20 cellular contexts compared by ENCODE assay signal in genomic region chr9:132516911-132517310, GRCh38.
"Had no signal": no experiment of that assay in that cellular context is flagged by ENCODE, and none has a peak within 500 bp of the region (broad histone marks: within the 10 kb centered on the region; RNA-seq: fewer than 3 reads in every experiment).

No MANE protein-coding gene starts in this region.

- H3K9ac ChIP-seq: parathyroid adenoma had no signal

- DNase-seq: activated B cell treated with CpG ODN at 0.5 μM for 24 hours; activated CD4-positive, alpha-beta memory T cell treated with anti-CD3 and anti-CD28 coated beads for 36 hours; activated CD4-positive, alpha-beta T cell treated with anti-CD3 and anti-CD28 coated beads for 4 hours; activated T-cell treated with anti-CD3 and anti-CD28 coated beads for 4 hours; effector CD4-positive, alpha-beta T cell; gastrocnemius medialis; head of caudate nucleus; kidney; natural killer cell; stimulated activated CD4-positive, alpha-beta T cell treated with anti-CD3 and anti-CD28 coated beads, Interleukin-12 subunit alpha, Interleukin-12 subunit beta, amount 100 ng/mL, for 4 hours; stimulated activated CD4-positive, alpha-beta T cell treated with anti-CD3 and anti-CD28 coated beads, Interleukin-1b, Interleukin-23, amount 100 ng/mL, for 48 hours; stimulated activated CD8-positive, alpha-beta memory T cell treated with anti-CD3 and anti-CD28 coated beads, Interleukin-4, amount 100 ng/mL, for 48 hours; stimulated activated naive CD4-positive, alpha-beta T cell; tibial artery had no signal

- H3K4me1 ChIP-seq: gastrocnemius medialis, parathyroid adenoma, tibial artery, vagina had no signal

- H3K9me3 ChIP-seq: gastrocnemius medialis, neutrophil, tibial artery, vagina had no signal

- H3K4me3 Mint-ChIP-seq: activated B cell treated with CpG ODN at 0.5 μM for 24 hours; activated CD4-positive, alpha-beta memory T cell treated with anti-CD3 and anti-CD28 coated beads for 36 hours; activated naive CD8-positive, alpha-beta T cell; activated T-helper 1 cell treated with anti-CD3 and anti-CD28 coated beads, Interleukin-12 subunit alpha, Interleukin-12 subunit beta, Interleukin-2, Interleukin-4 antibody, amounts not matched to agents 30 ng/mL and 10 ng/mL and 1 ng/mL, durations not matched to agents 14 hours and 24 hours and 36 hours; natural killer cell had no signal

- H3K27me3 ChIP-seq: vagina had no signal

- H3K36me3 ChIP-seq: gastrocnemius medialis, neutrophil, tibial artery, vagina had no signal

- H3K4me3 ChIP-seq: gastrocnemius medialis, lung, tibial artery, vagina had no signal

- H3K27ac Mint-ChIP-seq: activated B cell treated with CpG ODN at 0.5 μM for 24 hours; activated CD4-positive, alpha-beta memory T cell treated with anti-CD3 and anti-CD28 coated beads for 36 hours; activated naive CD8-positive, alpha-beta T cell; activated T-helper 1 cell treated with anti-CD3 and anti-CD28 coated beads, Interleukin-12 subunit alpha, Interleukin-12 subunit beta, Interleukin-2, Interleukin-4 antibody, amounts not matched to agents 30 ng/mL and 10 ng/mL and 1 ng/mL, durations not matched to agents 14 hours and 24 hours and 36 hours; natural killer cell had no signal

- H3K36me3 Mint-ChIP-seq: activated CD4-positive, alpha-beta memory T cell treated with anti-CD3 and anti-CD28 coated beads for 36 hours; activated naive CD8-positive, alpha-beta T cell; natural killer cell had no signal

- H3K79me2 ChIP-seq: parathyroid adenoma had no signal

- H3K27ac ChIP-seq: gastrocnemius medialis, neutrophil, parathyroid adenoma, tibial artery, vagina had no signal

- H3K4me1 Mint-ChIP-seq: activated B cell treated with CpG ODN at 0.5 μM for 24 hours, natural killer cell had no signal

- H3K9me3 Mint-ChIP-seq: activated B cell treated with CpG ODN at 0.5 μM for 24 hours; activated CD4-positive, alpha-beta memory T cell treated with anti-CD3 and anti-CD28 coated beads for 36 hours; activated T-helper 1 cell treated with anti-CD3 and anti-CD28 coated beads, Interleukin-12 subunit alpha, Interleukin-12 subunit beta, Interleukin-2, Interleukin-4 antibody, amounts not matched to agents 30 ng/mL and 10 ng/mL and 1 ng/mL, durations not matched to agents 14 hours and 24 hours and 36 hours; natural killer cell had no signal

- H2AFZ ChIP-seq: parathyroid adenoma had no signal
